8 cellular contexts compared by ENCODE assay signal in genomic region chr10:103854265-103854686, GRCh38. TPM values are rescaled to one million over a fixed set of nuclear protein-coding genes. Genes with fewer than 3 reads are reported as not detected.
DNase-seq lines count a peak whose midpoint lies in the region; ATAC-seq and TF ChIP-seq lines count a peak whose summit lies in the region.

No MANE protein-coding gene starts in this region.

- H3K9ac ChIP-seq in Loucy (ENCODE audit: low read depth, low read length, poor library complexity, severe bottlenecking), result peak overlapping the region; percentile 74

- H3K9me3 ChIP-seq in Loucy (ENCODE audit: insufficient read depth, low read depth, low read length), result no peaks in the 10 kb centered on the region

- H3K4me1 ChIP-seq in Loucy (ENCODE audit: insufficient read depth, low read length, poor library complexity, severe bottlenecking), result peaks cover 56% of the 10 kb centered on the region

- H3K36me3 ChIP-seq in Loucy (ENCODE audit: insufficient read depth, low read length), result no peaks in the 10 kb centered on the region

- H3K27me3 ChIP-seq in Loucy (ENCODE audit: insufficient read depth, low read length, poor library complexity, severe bottlenecking), result no peaks in the 10 kb centered on the region

- no peaks in the 10 kb centered on the region for H3K9me2 ChIP-seq in Loucy (replicated peaks; ENCODE audit: low read depth, low read length)

- no peak for ATAC-seq in GM19351 (IDR thresholded peaks at IDR 0.05; ENCODE audit: unreplicated experiment)

- no peaks in the 10 kb centered on the region for H3K27me3 Mint-ChIP-seq in mesothelial cell of epicardium (ENCODE audit: low read depth)

- H3K4me3 ChIP-seq in AG04449 (ENCODE audit: low read depth, low read length) (peak overlapping the region; percentile 76), Loucy (ENCODE audit: low read length, poor library complexity, severe bottlenecking) (peak overlapping the region; percentile 82), choroid plexus epithelial cell (ENCODE audit: low read depth, low read length) (peak overlapping the region; percentile 54)

- H2AFZ ChIP-seq in Loucy (ENCODE audit: low read length), result peak overlapping the region; percentile 77

- H3K27ac Mint-ChIP-seq in mesothelial cell of epicardium, result peak overlapping the region; percentile 84

- H3K36me3 Mint-ChIP-seq in mesothelial cell of epicardium, result no peaks in the 10 kb centered on the region

- no peaks in the 10 kb centered on the region for H3F3A ChIP-seq in Loucy (ENCODE audit: low read depth)

- peak overlapping the region; percentile 88 for H3K4me3 Mint-ChIP-seq in mesothelial cell of epicardium

- H3K4me2 ChIP-seq in Loucy (ENCODE audit: low read depth, low read length, poor library complexity, severe bottlenecking), result peak overlapping the region; percentile 89

- DNase-seq in AG04449 (ENCODE audit: low read depth, low spot score) (no peak), choroid plexus epithelial cell (ENCODE audit: low read depth) (no peak), mesothelial cell of epicardium (ENCODE audit: low spot score in 2 of 2, unreplicated experiment in 2 of 2) (no peak), amniotic stem cell (lab: John Stamatoyannopoulos, UW) (no peak)
- DNase-seq in NK-92 treated with Interleukin-12 subunit alpha and Interleukin-12 subunit beta, amount 100 ng/mL, for 24 hours (lab: John Stamatoyannopoulos, UW), result no peak
- no peak for DNase-seq in activated effector memory CD4-positive, alpha-beta T cell treated with Interleukin-2 at 50 U/mL for 16 hours

- POLR2A ChIA-PET in AG04449 (lab: Yijun Ruan, JAX), result interaction anchor here (1.6 kb wide), 1 partner anchor 11 kb away, joined by 5 read pairs; no protein-coding TSS in a partner anchor

- peaks cover 44% of the 10 kb centered on the region for H3K4me1 Mint-ChIP-seq in mesothelial cell of epicardium

- H3K9me3 Mint-ChIP-seq in mesothelial cell of epicardium, result no peaks in the 10 kb centered on the region

- TF ChIP-seq CTCF in AG04449 (IDR thresholded peaks at IDR 0.05; ENCODE audit: insufficient read depth, low read length, missing control alignments), result peak; percentile 17
- TF ChIP-seq CTCF in Loucy (conservative IDR thresholded peaks at IDR 0.05; ENCODE audit: low read length), result 0 out of 2 replicates have a peak, but pooled peaks have one; percentile 18
- TF ChIP-seq CTCF in choroid plexus epithelial cell (conservative IDR thresholded peaks at IDR 0.05; ENCODE audit: low read depth, low read length), result no peak
- no peak for TF ChIP-seq CTCF in mesothelial cell of epicardium (IDR thresholded peaks at IDR 0.05; ENCODE audit: unreplicated experiment)

- peaks cover 56% of the 10 kb centered on the region for H3K79me2 ChIP-seq in Loucy (ENCODE audit: insufficient read depth, low read length)

- H4K20me1 ChIP-seq in Loucy (ENCODE audit: insufficient read depth, low read length, poor library complexity, severe bottlenecking), result peaks cover 9% of the 10 kb centered on the region

- CTCF ChIA-PET in AG04449 (lab: Yijun Ruan, JAX), result interaction anchor here (0.8 to 13.5 kb wide), 15 partner anchors 10 to 256 kb away, joined by 3 to 356 read pairs (median 4); no protein-coding TSS in a partner anchor

RNA-seq across cellular contexts. Expression of gene SH3PXD2A, which starts 1.1 kb away (rescaled TPM):
- 33.5 to 36.8 TPM (median 34.4 TPM) in 3 replicates for total RNA-seq in mesothelial cell of epicardium

Comparison
In these comparisons a context has a peak if more than half of its experiments do, and no peak if none do; other contexts are left out.
1. CTCF ChIP-seq: peak in AG04449 (single experiment) and Loucy (single experiment); none in choroid plexus epithelial cell (single experiment) and mesothelial cell of epicardium (single experiment).
2. Peak in every context shown above with its lines, with median percentiles within 50 percentile points of each other: H3K4me3 ChIP-seq.